1 cellular context compared by ENCODE assay signal in the genomic region with DNA sequence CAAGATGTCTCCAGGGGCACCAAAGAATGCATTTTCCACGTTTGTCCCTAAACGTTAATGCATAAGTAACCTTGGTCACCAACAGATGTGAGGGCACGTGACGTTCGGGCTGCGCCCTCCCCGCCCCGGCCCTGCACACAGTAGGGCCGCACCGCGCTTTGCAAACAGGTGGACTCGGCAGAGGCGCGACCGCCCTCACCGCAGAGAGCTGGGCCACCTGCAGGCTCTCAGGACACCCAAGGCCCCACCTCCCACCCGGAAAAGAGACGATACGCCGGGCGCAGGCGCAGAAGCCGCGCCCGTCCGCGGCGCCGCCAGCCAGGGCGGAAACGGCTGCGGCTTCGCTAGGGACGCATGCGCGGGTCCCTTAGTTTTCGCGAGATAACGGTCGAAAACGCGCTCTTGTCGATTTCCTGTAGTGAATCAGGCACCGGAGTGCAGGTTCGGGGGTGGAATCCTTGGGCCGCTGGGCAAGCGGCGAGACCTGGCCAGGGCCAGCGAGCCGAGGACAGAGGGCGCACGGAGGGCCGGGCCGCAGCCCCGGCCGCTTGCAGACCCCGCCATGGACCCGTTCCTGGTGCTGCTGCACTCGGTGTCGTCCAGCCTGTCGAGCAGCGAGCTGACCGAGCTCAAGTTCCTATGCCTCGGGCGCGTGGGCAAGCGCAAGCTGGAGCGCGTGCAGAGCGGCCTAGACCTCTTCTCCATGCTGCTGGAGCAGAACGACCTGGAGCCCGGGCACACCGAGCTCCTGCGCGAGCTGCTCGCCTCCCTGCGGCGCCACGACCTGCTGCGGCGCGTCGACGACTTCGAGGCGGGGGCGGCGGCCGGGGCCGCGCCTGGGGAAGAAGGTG.
A peak's percentile ranks its signal among the peaks of the same experiment; 100 is the strongest.
TF ChIP-seq lines count a peak whose summit lies in the region.

A gene with protein sequence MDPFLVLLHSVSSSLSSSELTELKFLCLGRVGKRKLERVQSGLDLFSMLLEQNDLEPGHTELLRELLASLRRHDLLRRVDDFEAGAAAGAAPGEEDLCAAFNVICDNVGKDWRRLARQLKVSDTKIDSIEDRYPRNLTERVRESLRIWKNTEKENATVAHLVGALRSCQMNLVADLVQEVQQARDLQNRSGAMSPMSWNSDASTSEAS (plus strand): TSS at position 399 of the 851 bp plus-strand sequence. CDS start 164 bp downstream, at position 563.

TF ChIP-seq in SK-N-SH, 30 proteins besides CTCF, POLR2A, EP300 and RAD21 (continued from another document):
- TF ChIP-seq, protein P1, sequence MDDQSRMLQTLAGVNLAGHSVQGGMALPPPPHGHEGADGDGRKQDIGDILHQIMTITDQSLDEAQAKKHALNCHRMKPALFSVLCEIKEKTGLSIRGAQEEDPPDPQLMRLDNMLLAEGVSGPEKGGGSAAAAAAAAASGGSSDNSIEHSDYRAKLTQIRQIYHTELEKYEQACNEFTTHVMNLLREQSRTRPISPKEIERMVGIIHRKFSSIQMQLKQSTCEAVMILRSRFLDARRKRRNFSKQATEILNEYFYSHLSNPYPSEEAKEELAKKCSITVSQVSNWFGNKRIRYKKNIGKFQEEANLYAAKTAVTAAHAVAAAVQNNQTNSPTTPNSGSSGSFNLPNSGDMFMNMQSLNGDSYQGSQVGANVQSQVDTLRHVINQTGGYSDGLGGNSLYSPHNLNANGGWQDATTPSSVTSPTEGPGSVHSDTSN (IDR thresholded peaks at IDR 0.05) = 0 out of 2 replicates have a peak, but pooled peaks have one; percentile 15
- TF ChIP-seq TEAD4 (IDR thresholded peaks at IDR 0.05; ENCODE audit: borderline replicate concordance, insufficient read depth) (no peak), YY1 (IDR thresholded peaks at IDR 0.05; ENCODE audit: low read depth) (peak; percentile 27; the same call in 1 of the 2 replicates), GATA2 (CRISPR knock-in tag; IDR thresholded peaks at IDR 0.05) (no peak), RFX5 (IDR thresholded peaks at IDR 0.05; ENCODE audit: low read length) (no peak), RCOR1 (IDR thresholded peaks at IDR 0.05; ENCODE audit: low read length) (no peak), NFIC (IDR thresholded peaks at IDR 0.05; ENCODE audit: borderline replicate concordance) (no peak), MXI1 (IDR thresholded peaks at IDR 0.05; ENCODE audit: low read depth, low read length) (0 out of 2 replicates have a peak, but pooled peaks have one; percentile 17), MEF2A (IDR thresholded peaks at IDR 0.05; ENCODE audit: borderline replicate concordance, low read depth) (no peak), NRF1 (IDR thresholded peaks at IDR 0.05; ENCODE audit: low read depth, low read length) (peak; percentile 98), ELF1 (IDR thresholded peaks at IDR 0.05) (peak; percentile 97), TAF1 (IDR thresholded peaks at IDR 0.05; ENCODE audit: borderline replicate concordance, low read depth, low read length) (peak; percentile 89), POLR2AphosphoS5 (IDR thresholded peaks at IDR 0.05; ENCODE audit: low read depth, low read length) (peak; percentile 81), EZH2phosphoT487 (IDR thresholded peaks at IDR 0.05; ENCODE audit: borderline replicate concordance, low read depth) (no peak)
- TF ChIP-seq, protein P2, sequence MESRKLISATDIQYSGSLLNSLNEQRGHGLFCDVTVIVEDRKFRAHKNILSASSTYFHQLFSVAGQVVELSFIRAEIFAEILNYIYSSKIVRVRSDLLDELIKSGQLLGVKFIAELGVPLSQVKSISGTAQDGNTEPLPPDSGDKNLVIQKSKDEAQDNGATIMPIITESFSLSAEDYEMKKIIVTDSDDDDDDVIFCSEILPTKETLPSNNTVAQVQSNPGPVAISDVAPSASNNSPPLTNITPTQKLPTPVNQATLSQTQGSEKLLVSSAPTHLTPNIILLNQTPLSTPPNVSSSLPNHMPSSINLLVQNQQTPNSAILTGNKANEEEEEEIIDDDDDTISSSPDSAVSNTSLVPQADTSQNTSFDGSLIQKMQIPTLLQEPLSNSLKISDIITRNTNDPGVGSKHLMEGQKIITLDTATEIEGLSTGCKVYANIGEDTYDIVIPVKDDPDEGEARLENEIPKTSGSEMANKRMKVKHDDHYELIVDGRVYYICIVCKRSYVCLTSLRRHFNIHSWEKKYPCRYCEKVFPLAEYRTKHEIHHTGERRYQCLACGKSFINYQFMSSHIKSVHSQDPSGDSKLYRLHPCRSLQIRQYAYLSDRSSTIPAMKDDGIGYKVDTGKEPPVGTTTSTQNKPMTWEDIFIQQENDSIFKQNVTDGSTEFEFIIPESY (IDR thresholded peaks at IDR 0.05; ENCODE audit: borderline replicate concordance, low read depth) = peak; percentile 98
- TF ChIP-seq, protein P3, sequence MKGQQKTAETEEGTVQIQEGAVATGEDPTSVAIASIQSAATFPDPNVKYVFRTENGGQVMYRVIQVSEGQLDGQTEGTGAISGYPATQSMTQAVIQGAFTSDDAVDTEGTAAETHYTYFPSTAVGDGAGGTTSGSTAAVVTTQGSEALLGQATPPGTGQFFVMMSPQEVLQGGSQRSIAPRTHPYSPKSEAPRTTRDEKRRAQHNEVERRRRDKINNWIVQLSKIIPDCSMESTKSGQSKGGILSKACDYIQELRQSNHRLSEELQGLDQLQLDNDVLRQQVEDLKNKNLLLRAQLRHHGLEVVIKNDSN (IDR thresholded peaks at IDR 0.05; ENCODE audit: borderline replicate concordance, low read depth) = peak; percentile 72
- TF ChIP-seq, protein P4, sequence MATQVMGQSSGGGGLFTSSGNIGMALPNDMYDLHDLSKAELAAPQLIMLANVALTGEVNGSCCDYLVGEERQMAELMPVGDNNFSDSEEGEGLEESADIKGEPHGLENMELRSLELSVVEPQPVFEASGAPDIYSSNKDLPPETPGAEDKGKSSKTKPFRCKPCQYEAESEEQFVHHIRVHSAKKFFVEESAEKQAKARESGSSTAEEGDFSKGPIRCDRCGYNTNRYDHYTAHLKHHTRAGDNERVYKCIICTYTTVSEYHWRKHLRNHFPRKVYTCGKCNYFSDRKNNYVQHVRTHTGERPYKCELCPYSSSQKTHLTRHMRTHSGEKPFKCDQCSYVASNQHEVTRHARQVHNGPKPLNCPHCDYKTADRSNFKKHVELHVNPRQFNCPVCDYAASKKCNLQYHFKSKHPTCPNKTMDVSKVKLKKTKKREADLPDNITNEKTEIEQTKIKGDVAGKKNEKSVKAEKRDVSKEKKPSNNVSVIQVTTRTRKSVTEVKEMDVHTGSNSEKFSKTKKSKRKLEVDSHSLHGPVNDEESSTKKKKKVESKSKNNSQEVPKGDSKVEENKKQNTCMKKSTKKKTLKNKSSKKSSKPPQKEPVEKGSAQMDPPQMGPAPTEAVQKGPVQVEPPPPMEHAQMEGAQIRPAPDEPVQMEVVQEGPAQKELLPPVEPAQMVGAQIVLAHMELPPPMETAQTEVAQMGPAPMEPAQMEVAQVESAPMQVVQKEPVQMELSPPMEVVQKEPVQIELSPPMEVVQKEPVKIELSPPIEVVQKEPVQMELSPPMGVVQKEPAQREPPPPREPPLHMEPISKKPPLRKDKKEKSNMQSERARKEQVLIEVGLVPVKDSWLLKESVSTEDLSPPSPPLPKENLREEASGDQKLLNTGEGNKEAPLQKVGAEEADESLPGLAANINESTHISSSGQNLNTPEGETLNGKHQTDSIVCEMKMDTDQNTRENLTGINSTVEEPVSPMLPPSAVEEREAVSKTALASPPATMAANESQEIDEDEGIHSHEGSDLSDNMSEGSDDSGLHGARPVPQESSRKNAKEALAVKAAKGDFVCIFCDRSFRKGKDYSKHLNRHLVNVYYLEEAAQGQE (IDR thresholded peaks at IDR 0.05; ENCODE audit: low read depth, low read length) = peak; percentile 7; the same call in 1 of the 2 replicates
- TF ChIP-seq, protein P5, sequence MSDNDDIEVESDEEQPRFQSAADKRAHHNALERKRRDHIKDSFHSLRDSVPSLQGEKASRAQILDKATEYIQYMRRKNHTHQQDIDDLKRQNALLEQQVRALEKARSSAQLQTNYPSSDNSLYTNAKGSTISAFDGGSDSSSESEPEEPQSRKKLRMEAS (IDR thresholded peaks at IDR 0.05; ENCODE audit: low read depth) = peak; percentile 29
